Comparison of ENCODE assay signal across 6 cellular contexts in genomic region chr16:178677-179033, GRCh38. TPM values are rescaled to one million over a fixed set of nuclear protein-coding genes. Genes with fewer than 3 reads are reported as not detected.
"Had no signal": no experiment of that assay in that cellular context is flagged by ENCODE, and none has a peak within 500 bp of the region (broad histone marks: within the 10 kb centered on the region; RNA-seq: fewer than 3 reads in every experiment).

No MANE protein-coding gene starts in this region.

RNA-seq across cellular contexts. Expression of gene HBQ1, which starts 1.6 kb away (rescaled TPM):
- total RNA-seq: IMR-90 had no signal

RNA-seq across cellular contexts. Expression of gene HBA1, which starts 2.2 kb away (rescaled TPM):
- total RNA-seq: GM23338, HFFc6, HT1080, IMR-90 had no signal

RNA-seq across cellular contexts. Expression of gene HBA2, which starts 6.0 kb away (rescaled TPM):
- total RNA-seq: H1, H9, HFFc6, HT1080, IMR-90 had no signal
- polyA plus RNA-seq: IMR-90 had no signal

RNA-seq across cellular contexts. Expression of gene HBM, which starts 12.9 kb away (rescaled TPM):
- total RNA-seq: GM23338, H1, H9, HFFc6, HT1080, IMR-90 had no signal
- polyA plus RNA-seq: GM23338, IMR-90 had no signal

RNA-seq across cellular contexts. Expression of gene HBZ, which starts 26.2 kb away (rescaled TPM):
- total RNA-seq: GM23338, H1, H9, HFFc6, HT1080, IMR-90 had no signal
- polyA plus RNA-seq: IMR-90 had no signal
